In genomic region chr13:94712812-94713555, GRCh38 we compare ENCODE assay signal across 9 cellular contexts. TPM values are rescaled to one million over a fixed set of nuclear protein-coding genes. Genes with fewer than 3 reads are reported as not detected.
DNase-seq lines count a peak whose midpoint lies in the region; ATAC-seq, FAIRE-seq and TF ChIP-seq lines count a peak whose summit lies in the region.
"Had no signal": no experiment of that assay in that cellular context is flagged by ENCODE, and none has a peak within 500 bp of the region (broad histone marks: within the 10 kb centered on the region; RNA-seq: fewer than 3 reads in every experiment).

No MANE protein-coding gene starts in this region.

- H3K4me1 ChIP-seq in endothelial cell of umbilical vein (ENCODE audit: control insufficient read depth, extremely low read depth, insufficient read depth, low read length): peaks cover 12% of the 10 kb centered on the region
- no peaks in the 10 kb centered on the region for H3K4me1 ChIP-seq in naive thymus-derived CD4-positive, alpha-beta T cell (ENCODE audit: control insufficient read depth in 2 of 2, insufficient read depth in 2 of 2, low read length in 2 of 2)

- peak overlapping the region; percentile 27 for H2AFZ ChIP-seq in endothelial cell of umbilical vein (ENCODE audit: low read depth, low read length)

- BruUV-seq in endothelial cell of umbilical vein (replicated peaks; lab: Mats Ljungman, UMichigan): no TSS peak

- H3K36me3 Mint-ChIP-seq in naive thymus-derived CD4-positive, alpha-beta T cell: peaks cover 0 to 9% (median 0%) of the 10 kb centered on the region in 5 donors

- peak overlapping the region in 2 of 3 experiments; percentile 27 to 33 for H3K4me3 ChIP-seq in endothelial cell of umbilical vein (replicated peaks in 1 of 3; ENCODE audit: insufficient read depth in 1 of 3, low read depth in 1 of 3, low read length in 3 of 3)
- no peak overlapping the region for H3K4me3 ChIP-seq in naive thymus-derived CD4-positive, alpha-beta T cell (ENCODE audit: low read length)

- H3K9me3 Mint-ChIP-seq in naive thymus-derived CD4-positive, alpha-beta T cell: peaks cover 0 to 22% (median 7%) of the 10 kb centered on the region in 11 donors

- peaks cover 69 to 80% (median 73%) of the 10 kb centered on the region in 5 donors for H3K27me3 Mint-ChIP-seq in naive thymus-derived CD4-positive, alpha-beta T cell

- intact Hi-C loops in endothelial cell of umbilical vein (cut with micrococcal nuclease): loop anchor here (1.0 to 10.0 kb wide), 4 partner anchors 142 to 689 kb away; no protein-coding TSS in a partner anchor
- intact Hi-C loops in naive thymus-derived CD4-positive, alpha-beta T cell (cut with micrococcal nuclease): no loop called here

- H3K9ac ChIP-seq in endothelial cell of umbilical vein (replicated peaks; ENCODE audit: extremely low read depth, insufficient read depth, low read length): no peak overlapping the region

- no peaks in the 10 kb centered on the region for H3K36me3 ChIP-seq in endothelial cell of umbilical vein (ENCODE audit: control insufficient read depth in 2 of 2, extremely low read depth in 1 of 2, insufficient read depth in 2 of 2, low read length in 2 of 2)
- no peaks in the 10 kb centered on the region for H3K36me3 ChIP-seq in naive thymus-derived CD4-positive, alpha-beta T cell (ENCODE audit: control insufficient read depth in 2 of 3, insufficient read depth in 3 of 3, low read length in 3 of 3)

- POLR2A ChIA-PET in endothelial cell of umbilical vein (lab: Charles Lee): no interaction called here
- POLR2A ChIA-PET in naive thymus-derived CD4-positive, alpha-beta T cell (lab: Charles Lee): no interaction called here

- H3K27ac ChIP-seq in endothelial cell of umbilical vein (ENCODE audit: insufficient read depth, low read depth, low read length): no peak overlapping the region
- H3K27ac ChIP-seq in naive thymus-derived CD4-positive, alpha-beta T cell (ENCODE audit: low read depth, low read length): no peak overlapping the region
- H3K27ac ChIP-seq: 22Rv1 had no signal

- no peak for TF ChIP-seq CTCF in endothelial cell of umbilical vein (IDR thresholded peaks at IDR 0.05; ENCODE audit: extremely low read depth in 1 of 2, insufficient read depth in 1 of 2, low read depth in 1 of 2, low read length in 2 of 2)

- CTCF ChIA-PET in endothelial cell of umbilical vein (lab: Charles Lee): interaction anchor here (1.0 to 1.3 kb wide), 3 partner anchors 9 to 443 kb away, joined by 3 read pairs; no protein-coding TSS in a partner anchor
- CTCF ChIA-PET in naive thymus-derived CD4-positive, alpha-beta T cell (lab: Charles Lee): no interaction called here

- peak overlapping the region in 6 of 10 donors; percentile 60 to 79 (median 68) for H3K4me3 Mint-ChIP-seq in naive thymus-derived CD4-positive, alpha-beta T cell

- no peaks in the 10 kb centered on the region for H3K79me2 ChIP-seq in endothelial cell of umbilical vein (ENCODE audit: control insufficient read depth, insufficient read depth, low read length)

- DNase-seq in DMS 273 (lab: John Stamatoyannopoulos, UW; ENCODE audit: unreplicated experiment) (peak; percentile 57), DMS 273 treated with DMSO at 0.1 percent for 48 hours (lab: John Stamatoyannopoulos, UW) (no peak), NCI-H510A (lab: John Stamatoyannopoulos, UW) (peak; percentile 41), endothelial cell of umbilical vein (ENCODE audit: low read depth, low spot score) (peak; percentile 74)
- DNase-seq in naive thymus-derived CD4-positive, alpha-beta T cell: no peak

- no peaks in the 10 kb centered on the region for H4K20me1 ChIP-seq in endothelial cell of umbilical vein (replicated peaks; ENCODE audit: control insufficient read depth, extremely low read depth, insufficient read depth, low read length)

- no peak for TF ChIP-seq POLR2A in endothelial cell of umbilical vein (IDR thresholded peaks at IDR 0.05; ENCODE audit: low read depth, low read length)

- no peaks in the 10 kb centered on the region for H3K9me1 ChIP-seq in endothelial cell of umbilical vein (replicated peaks; ENCODE audit: control insufficient read depth, extremely low read depth, insufficient read depth, low read length)

- dilution Hi-C loops in endothelial cell of umbilical vein (cut with MboI; ENCODE audit: extremely low pct_ligation_motif_present, low sequenced_read_pairs): no loop called here

- no peaks in the 10 kb centered on the region for H3K9me3 ChIP-seq in endothelial cell of umbilical vein (replicated peaks; ENCODE audit: control insufficient read depth, insufficient read depth, low read length)
- H3K9me3 ChIP-seq in naive thymus-derived CD4-positive, alpha-beta T cell (ENCODE audit: control insufficient read depth in 2 of 3, low read length in 3 of 3): peaks cover 0 to 5% (median 0%) of the 10 kb centered on the region in 3 experiments

- H3K27me3 ChIP-seq in endothelial cell of umbilical vein (ENCODE audit: control insufficient read depth in 2 of 2, insufficient read depth in 2 of 2, low read length in 2 of 2): peaks cover 59 to 89% of the 10 kb centered on the region in 2 experiments
- peaks cover 0 to 27% of the 10 kb centered on the region in 2 donors for H3K27me3 ChIP-seq in naive thymus-derived CD4-positive, alpha-beta T cell (ENCODE audit: control insufficient read depth in 2 of 2, insufficient read depth in 2 of 2, low read length in 2 of 2)

- peaks cover 0 to 39% (median 20%) of the 10 kb centered on the region in 7 donors for H3K4me1 Mint-ChIP-seq in naive thymus-derived CD4-positive, alpha-beta T cell

- H3K4me2 ChIP-seq in endothelial cell of umbilical vein (ENCODE audit: insufficient read depth, low read length): peak overlapping the region; percentile 46

- FAIRE-seq in endothelial cell of umbilical vein (lab: Jason Lieb, UNC): no peak

- H3K27ac Mint-ChIP-seq in naive thymus-derived CD4-positive, alpha-beta T cell: peak overlapping the region in 1 of 9 donors; percentile 42

- peak; percentile 19 for ATAC-seq in naive thymus-derived CD4-positive, alpha-beta T cell
- ATAC-seq in HG03460 (IDR thresholded peaks at IDR 0.05; ENCODE audit: unreplicated experiment) (no peak), GM21447 (IDR thresholded peaks at IDR 0.05; ENCODE audit: unreplicated experiment) (no peak), GM18907 (IDR thresholded peaks at IDR 0.05; ENCODE audit: unreplicated experiment) (no peak)

TF ChIP-seq in endothelial cell of umbilical vein, 7 proteins besides CTCF, POLR2A, EP300 and RAD21:
- TF ChIP-seq POLR2AphosphoS5 (IDR thresholded peaks at IDR 0.05; ENCODE audit: insufficient read depth, low read depth, low read length): no peak
- TF ChIP-seq FOS (IDR thresholded peaks at IDR 0.05; ENCODE audit: borderline replicate concordance, insufficient read depth, low read length): no peak
- TF ChIP-seq MYC (IDR thresholded peaks at IDR 0.05; ENCODE audit: low read depth, low read length): no peak
- no peak for TF ChIP-seq GATA2 (IDR thresholded peaks at IDR 0.05; ENCODE audit: insufficient read depth, insufficient read length, low read depth, low read length)
- no peak for TF ChIP-seq JUN (IDR thresholded peaks at IDR 0.05; ENCODE audit: borderline replicate concordance, insufficient read depth, insufficient read length, low read depth)
- no peak for TF ChIP-seq MAX (IDR thresholded peaks at IDR 0.05; ENCODE audit: insufficient read depth, insufficient read length)
- TF ChIP-seq EZH2 (IDR thresholded peaks at IDR 0.05; ENCODE audit: borderline replicate concordance, low read depth, low read length, severe bottlenecking): no peak
TF ChIP-seq in endothelial cell of umbilical vein: peak in this region for 0.

RNA-seq across cellular contexts. Expression of gene SOX21, which starts 0.6 kb away (rescaled TPM):
- total RNA-seq in endothelial cell of umbilical vein: not detected in 2 replicates
- polyA plus RNA-seq in endothelial cell of umbilical vein: not detected in 2 replicates
- polyA plus RNA-seq in endothelial cell of umbilical vein (2011; cell fraction: cytosol; rRNA removed): not detected in 2 replicates
- not detected in 2 replicates for polyA plus RNA-seq in endothelial cell of umbilical vein (2011; cell fraction: nucleus; rRNA removed)
- polyA plus RNA-seq in endothelial cell of umbilical vein (2012): 0.05 TPM in 1 of 2 replicates, not detected in the other
- not detected in 2 replicates for polyA minus RNA-seq in endothelial cell of umbilical vein
- polyA minus RNA-seq in endothelial cell of umbilical vein (2011; cell fraction: cytosol; rRNA and poly(A)+ RNA removed): not detected
- not detected in 2 replicates for polyA minus RNA-seq in endothelial cell of umbilical vein (2011; cell fraction: nucleus; rRNA and poly(A)+ RNA removed)
- not detected for total RNA-seq in naive thymus-derived CD4-positive, alpha-beta T cell
- not detected for polyA plus RNA-seq in naive thymus-derived CD4-positive, alpha-beta T cell

Comparison
In these comparisons a context has a peak if more than half of its experiments do, and no peak if none do; other contexts are left out.
1. DNase-seq: peak in DMS 273 (single experiment), NCI-H510A (single experiment) and endothelial cell of umbilical vein (single experiment); none in DMS 273 treated with DMSO at 0.1 percent for 48 hours (single experiment) and naive thymus-derived CD4-positive, alpha-beta T cell (0 of 9).